Comparison of ENCODE assay signal across 8 cellular contexts in genomic region chr1:20184997-20185833, GRCh38. TPM values are rescaled to one million over a fixed set of nuclear protein-coding genes. Genes with fewer than 3 reads are reported as not detected.
A peak's percentile ranks its signal among the peaks of the same experiment; 100 is the strongest.
DNase-seq lines count a peak whose midpoint lies in the region; ATAC-seq, FAIRE-seq and TF ChIP-seq lines count a peak whose summit lies in the region.

No MANE protein-coding gene starts in this region.

- H3K9me3 ChIP-seq in effector memory CD4-positive, alpha-beta T cell (ENCODE audit: control insufficient read depth, low read length): no peaks in the 10 kb centered on the region
- no peaks in the 10 kb centered on the region for H3K9me3 ChIP-seq in SJCRH30 (replicated peaks)

- peak overlapping the region; percentile 18 for H3K27ac ChIP-seq in effector memory CD4-positive, alpha-beta T cell (ENCODE audit: insufficient read depth, low read length, poor library complexity, severe bottlenecking)
- no peak overlapping the region for H3K27ac ChIP-seq in SJCRH30

- ATAC-seq in HG02981 (IDR thresholded peaks at IDR 0.05; ENCODE audit: unreplicated experiment) (no peak), HG02840 (IDR thresholded peaks at IDR 0.05; ENCODE audit: low FRiP score, unreplicated experiment) (no peak)

- no peak for TF ChIP-seq CTCF in GM10248 (IDR thresholded peaks at IDR 0.05; ENCODE audit: control extremely low read depth, extremely low read depth, low read depth, missing control alignments)

- peak overlapping the region; percentile 66 for H3K4me3 ChIP-seq in effector memory CD4-positive, alpha-beta T cell (ENCODE audit: insufficient read depth, low read depth, low read length, poor library complexity, severe bottlenecking)
- no peak overlapping the region for H3K4me3 ChIP-seq in SJCRH30

- DNase-seq in GM10248 (ENCODE audit: extremely low spot score): peak; percentile 55
- peak; percentile 28 for DNase-seq in activated CD4-positive, alpha-beta T cell treated with anti-CD3 and anti-CD28 coated beads for 1 hour
- DNase-seq in effector memory CD4-positive, alpha-beta T cell: peak; percentile 42 to 54 (median 50)
- DNase-seq in stimulated activated CD4-positive, alpha-beta T cell treated with anti-CD3 and anti-CD28 coated beads, Interleukin-15, amount 100 ng/mL, for 1 hour (ENCODE audit: low read depth in 1 of 2, low spot score in 1 of 2): peak; percentile 15 to 29
- no peak for DNase-seq in SJCRH30
- no peak for DNase-seq in H54 (ENCODE audit: insufficient read length, low spot score)

- FAIRE-seq in H54 (lab: Jason Lieb, UNC): no peak

- no peaks in the 10 kb centered on the region for H3K27me3 ChIP-seq in effector memory CD4-positive, alpha-beta T cell (replicated peaks; ENCODE audit: control insufficient read depth, insufficient read depth, low read length, poor library complexity, severe bottlenecking)
- H3K27me3 ChIP-seq in SJCRH30: peaks cover 34% of the 10 kb centered on the region

- TF ChIP-seq POLR2A in H54 (IDR thresholded peaks at IDR 0.05; ENCODE audit: low read depth, low read length): no peak

- POLR2A ChIA-PET in GM10248 (lab: Yijun Ruan, JAX): no interaction called here

- CTCF ChIA-PET in GM10248 (lab: Yijun Ruan, JAX): no interaction called here

- peaks cover 29% of the 10 kb centered on the region for H3K4me1 ChIP-seq in effector memory CD4-positive, alpha-beta T cell (ENCODE audit: control insufficient read depth, insufficient read depth, low read length, poor library complexity, severe bottlenecking)
- no peaks in the 10 kb centered on the region for H3K4me1 ChIP-seq in SJCRH30

- H3K36me3 ChIP-seq in effector memory CD4-positive, alpha-beta T cell (ENCODE audit: control insufficient read depth, insufficient read depth, low read length): no peaks in the 10 kb centered on the region
- no peaks in the 10 kb centered on the region for H3K36me3 ChIP-seq in SJCRH30

RNA-seq across cellular contexts. Expression of gene UBXN10, which starts 0.7 kb away (rescaled TPM):
- total RNA-seq in SJCRH30 (2014; rRNA removed; shearing (Covaris generic)): not detected in 2 replicates

RNA-seq across cellular contexts. Expression of gene PLA2G2C, which starts 1.1 kb away (rescaled TPM):
- not detected in 2 replicates for total RNA-seq in SJCRH30 (2014; rRNA removed; shearing (Covaris generic))

RNA-seq across cellular contexts. Expression of gene PLA2G2F, which starts 46.1 kb away (rescaled TPM):
- not detected in 2 replicates for total RNA-seq in SJCRH30 (2014; rRNA removed; shearing (Covaris generic))

Comparison
In these comparisons a context has a peak if more than half of its experiments do, and no peak if none do; other contexts are left out.
1. DNase-seq: peak in GM10248 (single experiment), activated CD4-positive, alpha-beta T cell treated with anti-CD3 and anti-CD28 coated beads for 1 hour (single experiment), effector memory CD4-positive, alpha-beta T cell (3 of 3) and stimulated activated CD4-positive, alpha-beta T cell treated with anti-CD3 and anti-CD28 coated beads, Interleukin-15, amount 100 ng/mL, for 1 hour (2 of 2); none in SJCRH30 (0 of 2) and H54 (single experiment).